1 cellular context compared by ENCODE assay signal in genomic region chr4:123659759-123660158, GRCh38.
TF ChIP-seq lines count a peak whose summit lies in the region.

No MANE protein-coding gene starts in this region.

TF ChIP-seq in Ishikawa, 13 proteins besides CTCF, POLR2A, EP300 and RAD21:
- TF ChIP-seq REST (IDR thresholded peaks at IDR 0.05; ENCODE audit: low read depth): no peak
- no peak for TF ChIP-seq CREB1 (IDR thresholded peaks at IDR 0.05; ENCODE audit: low read depth)
- no peak for TF ChIP-seq CEBPB (IDR thresholded peaks at IDR 0.05)
- no peak for TF ChIP-seq TCF12 (IDR thresholded peaks at IDR 0.05; ENCODE audit: low read depth)
- no peak for TF ChIP-seq USF1 (IDR thresholded peaks at IDR 0.05)
- no peak for TF ChIP-seq YY1 (IDR thresholded peaks at IDR 0.05; ENCODE audit: low read depth)
- TF ChIP-seq TAF1 (IDR thresholded peaks at IDR 0.05; ENCODE audit: low read depth): no peak
- no peak for TF ChIP-seq EGR1 (IDR thresholded peaks at IDR 0.05)
- TF ChIP-seq NFIC (IDR thresholded peaks at IDR 0.05): no peak
